Comparison of ENCODE assay signal across 30 cellular contexts in the genomic region with DNA sequence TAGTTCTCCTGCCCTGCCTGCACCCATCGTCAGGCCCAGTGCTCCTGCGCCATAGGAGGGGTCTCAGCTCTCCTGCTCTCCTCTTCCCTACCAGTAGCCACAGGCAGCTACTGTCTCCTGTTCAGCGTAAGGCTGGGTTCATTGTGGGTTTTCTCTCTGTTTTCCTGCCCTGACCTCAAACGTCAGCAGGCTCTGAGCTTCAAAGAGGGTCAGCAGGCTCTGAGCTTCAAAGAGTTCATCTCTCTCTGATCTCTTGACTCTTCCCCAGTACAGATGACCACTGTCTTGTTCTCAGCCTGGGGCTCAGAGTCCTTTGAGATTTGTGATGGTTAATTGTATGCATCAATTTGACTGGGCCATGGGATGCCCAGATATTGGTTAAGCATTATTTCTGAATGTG. TPM values are rescaled to one million over a fixed set of nuclear protein-coding genes. Genes with fewer than 3 reads are reported as not detected.
"Had no signal": no experiment of that assay in that cellular context is flagged by ENCODE, and none has a peak within 500 bp of the region (broad histone marks: within the 10 kb centered on the region; RNA-seq: fewer than 3 reads in every experiment).

No MANE protein-coding gene starts in this region.

- H3K4me3 ChIP-seq: heart left ventricle, lung, psoas muscle, spleen, stomach, thoracic aorta, transverse colon had no signal

- DNase-seq: dermis blood vessel endothelial cell; effector CD8-positive, alpha-beta T cell; heart left ventricle; hippocampal formation; left colon; left ventricle myocardium superior; mesenchymal stem cell; naive B cell; psoas muscle; retina; spleen; stimulated activated CD4-positive, alpha-beta T cell treated with anti-CD3 and anti-CD28 coated beads, Interleukin-15, amount 100 ng/mL, for 24 hours; stimulated activated CD4-positive, alpha-beta T cell treated with anti-CD3 and anti-CD28 coated beads, Interleukin-1b, Interleukin-23, amount 100 ng/mL, for 48 hours; stimulated activated CD4-positive, alpha-beta T cell treated with anti-CD3 and anti-CD28 coated beads, Interleukin-4, amount 100 ng/mL, for 24 hours; stimulated activated naive CD4-positive, alpha-beta T cell; stomach; substantia nigra; transverse colon had no signal

- H3K9me3 Mint-ChIP-seq: naive B cell, nephron had no signal

- H3K27me3 ChIP-seq: neutrophil, stomach, transverse colon had no signal

- H3K4me3 Mint-ChIP-seq: naive B cell, nephron had no signal

- ATAC-seq: heart left ventricle, left colon, left ventricle myocardium superior, psoas muscle, sciatic nerve had no signal

- H3K4me1 ChIP-seq: heart left ventricle, psoas muscle, stomach, transverse colon had no signal

- H3K27ac ChIP-seq: heart left ventricle, neutrophil, psoas muscle, spleen, stomach, thoracic aorta, transverse colon had no signal

- H3K4me1 Mint-ChIP-seq: nephron had no signal

- H3K27ac Mint-ChIP-seq: nephron had no signal

- H3K36me3 ChIP-seq: heart left ventricle, neutrophil, spleen, stomach, thoracic aorta, transverse colon had no signal

RNA-seq across cellular contexts. Expression of a gene that starts 4.6 kb away (rescaled TPM):
- total RNA-seq: dermis blood vessel endothelial cell, frontal cortex, glomerular endothelial cell, heart left ventricle, kidney epithelial cell, left colon, left ventricle myocardium superior, osteoblast, psoas muscle, sciatic nerve, skeletal muscle tissue, spleen, thoracic aorta, transverse colon, ureter had no signal
- polyA plus RNA-seq: esophagus, heart left ventricle, psoas muscle, spleen, stomach had no signal
